Comparison of ENCODE assay signal across 9 cellular contexts in genomic region chr17:22503322-22503899, GRCh38.
"Had no signal": no experiment of that assay in that cellular context is flagged by ENCODE, and none has a peak within 500 bp of the region (broad histone marks: within the 10 kb centered on the region; RNA-seq: fewer than 3 reads in every experiment).

No MANE protein-coding gene starts in this region.

- H3K27ac Mint-ChIP-seq: HFFc6, IgD-negative memory B cell had no signal

- FAIRE-seq: HepG2 had no signal

- H3K4me1 Mint-ChIP-seq: IgD-negative memory B cell had no signal

- DNase-seq: GM23248, GOT3, H7, HFFc6 had no signal

- H3K36me3 Mint-ChIP-seq: IgD-negative memory B cell had no signal

- ATAC-seq: HCT116, HepG2 had no signal

- H3K27ac ChIP-seq: GM23248, HL-60 had no signal

- H3K4me3 ChIP-seq: GM23248, HAP-1 had no signal

- H3K36me3 ChIP-seq: HAP-1 had no signal

- H3K4me3 Mint-ChIP-seq: HFFc6, IgD-negative memory B cell had no signal

- H3K9me3 ChIP-seq: HAP-1 had no signal

- H3K4me1 ChIP-seq: HAP-1 had no signal

- H3K27me3 Mint-ChIP-seq: IgD-negative memory B cell had no signal
